In genomic region chr9:16825364-16825763, GRCh38 we compare ENCODE assay signal across 19 cellular contexts. TPM values are rescaled to one million over a fixed set of nuclear protein-coding genes. Genes with fewer than 3 reads are reported as not detected.
A peak's percentile ranks its signal among the peaks of the same experiment; 100 is the strongest.
DNase-seq lines count a peak whose midpoint lies in the region; ATAC-seq and TF ChIP-seq lines count a peak whose summit lies in the region.
"Had no signal": no experiment of that assay in that cellular context is flagged by ENCODE, and none has a peak within 500 bp of the region (broad histone marks: within the 10 kb centered on the region; RNA-seq: fewer than 3 reads in every experiment).

No MANE protein-coding gene starts in this region.

- H3K79me2 ChIP-seq in ACC112 (ENCODE audit: control insufficient read depth, insufficient read depth, low read length, unreplicated experiment), result peaks cover 52% of the 10 kb centered on the region

- no peak for ATAC-seq in HG02840 (IDR thresholded peaks at IDR 0.05; ENCODE audit: low FRiP score, unreplicated experiment)
- ATAC-seq: activated naive CD8-positive, alpha-beta T cell treated with anti-CD3 and anti-CD28 coated beads, Interleukin-2, amount 50 U/mL, for 24 hours had no signal

- DNase-seq in dedifferentiated amniotic fluid mesenchymal stem cell (ENCODE audit: extremely low spot score) (peak; percentile 51), mesothelial cell of epicardium (ENCODE audit: low spot score in 2 of 2, unreplicated experiment in 2 of 2) (no peak), NCI-H2227 treated with DMSO at 0.1 percent for 48 hours (lab: John Stamatoyannopoulos, UW) (no peak), NK-92 (lab: John Stamatoyannopoulos, UW; ENCODE audit: unreplicated experiment) (no peak)
- no peak for DNase-seq in activated CD4-positive, alpha-beta T cell treated with anti-CD3 and anti-CD28 coated beads for 48 hours
- DNase-seq: activated naive CD8-positive, alpha-beta T cell treated with anti-CD3 and anti-CD28 coated beads, Interleukin-2, amount 50 U/mL, for 24 hours; activated T-cell treated with anti-CD3 and anti-CD28 coated beads for 4 hours; DMS79; left lung; MV-4-11; NCI-H2171; nucleus accumbens; stimulated activated CD4-positive, alpha-beta T cell treated with anti-CD3 and anti-CD28 coated beads, Interleukin-12 subunit alpha, Interleukin-12 subunit beta, amount 100 ng/mL, for 4 hours; SW 1271; thyroid gland had no signal

- H3K27ac ChIP-seq in ACC112 (ENCODE audit: low read depth, low read length) (peak overlapping the region; percentile 45), HUES48 (ENCODE audit: low read depth, low read length) (peak overlapping the region; percentile 13)
- H3K27ac ChIP-seq: left lung, thyroid gland had no signal

- H3K9ac ChIP-seq in HUES48 (ENCODE audit: low read depth, low read length), result no peak overlapping the region

- no peak overlapping the region for H3K4me3 Mint-ChIP-seq in mesothelial cell of epicardium
- H3K4me3 Mint-ChIP-seq: activated naive CD8-positive, alpha-beta T cell treated with anti-CD3 and anti-CD28 coated beads, Interleukin-2, amount 50 U/mL, for 24 hours had no signal

- H3K4me1 Mint-ChIP-seq in mesothelial cell of epicardium, result peaks cover 68% of the 10 kb centered on the region
- H3K4me1 Mint-ChIP-seq: activated naive CD8-positive, alpha-beta T cell treated with anti-CD3 and anti-CD28 coated beads, Interleukin-2, amount 50 U/mL, for 24 hours had no signal

- no peaks in the 10 kb centered on the region for H3K9me3 ChIP-seq in HUES48 (ENCODE audit: control insufficient read depth, insufficient read depth, low read length)
- H3K9me3 ChIP-seq: A549, left lung, thyroid gland had no signal

- H3K36me3 Mint-ChIP-seq in mesothelial cell of epicardium, result peaks cover 2% of the 10 kb centered on the region

- no peak for TF ChIP-seq CTCF in mesothelial cell of epicardium (IDR thresholded peaks at IDR 0.05; ENCODE audit: unreplicated experiment)

- H3K27me3 ChIP-seq in ACC112 (ENCODE audit: insufficient read depth, low read length) (no peaks in the 10 kb centered on the region), HUES48 (ENCODE audit: control insufficient read depth, insufficient read depth, low read length) (no peaks in the 10 kb centered on the region)

- H3K4me1 ChIP-seq in ACC112 (ENCODE audit: control insufficient read depth, insufficient read depth, low read length, unreplicated experiment), result peaks cover 57% of the 10 kb centered on the region
- H3K4me1 ChIP-seq in HUES48 (ENCODE audit: control insufficient read depth, insufficient read depth, low read length), result peaks cover 54% of the 10 kb centered on the region
- H3K4me1 ChIP-seq: left lung had no signal

- H3K36me3 ChIP-seq in ACC112 (ENCODE audit: insufficient read depth, low read length) (no peaks in the 10 kb centered on the region), HUES48 (ENCODE audit: control insufficient read depth, insufficient read depth, low read length) (no peaks in the 10 kb centered on the region)
- H3K36me3 ChIP-seq: left lung, thyroid gland had no signal

- H3K27ac Mint-ChIP-seq in mesothelial cell of epicardium, result peak overlapping the region; percentile 92
- H3K27ac Mint-ChIP-seq: activated naive CD8-positive, alpha-beta T cell treated with anti-CD3 and anti-CD28 coated beads, Interleukin-2, amount 50 U/mL, for 24 hours had no signal

- H3K27me3 Mint-ChIP-seq in mesothelial cell of epicardium (ENCODE audit: low read depth), result no peaks in the 10 kb centered on the region

- H3K9me3 Mint-ChIP-seq in mesothelial cell of epicardium, result no peaks in the 10 kb centered on the region
- H3K9me3 Mint-ChIP-seq: activated naive CD8-positive, alpha-beta T cell treated with anti-CD3 and anti-CD28 coated beads, Interleukin-2, amount 50 U/mL, for 24 hours had no signal

- peak overlapping the region; percentile 53 for H3K4me3 ChIP-seq in ACC112 (ENCODE audit: low read depth, low read length)
- H3K4me3 ChIP-seq in HUES48 (ENCODE audit: low read depth, low read length), result no peak overlapping the region
- H3K4me3 ChIP-seq: A549, left lung, thyroid gland had no signal

- no peak overlapping the region for H2AFZ ChIP-seq in ACC112 (ENCODE audit: low read length, unreplicated experiment)

RNA-seq across cellular contexts. Expression of gene BNC2, which starts 45.1 kb away (rescaled TPM):
- total RNA-seq in mesothelial cell of epicardium, result 45.1 to 52.1 TPM (median 46.4 TPM) in 3 replicates
